In genomic region chr18:11983592-11983991, GRCh38 we compare ENCODE assay signal across 1 cellular context.
TF ChIP-seq lines count a peak whose summit lies in the region.

No MANE protein-coding gene starts in this region.

TF ChIP-seq in WTC11, 78 proteins besides CTCF, POLR2A, EP300 and RAD21:
- no peak for TF ChIP-seq JAZF1 (CRISPR knock-in tag; IDR thresholded peaks at IDR 0.05)
- no peak for TF ChIP-seq ZNF263 (CRISPR knock-in tag; IDR thresholded peaks at IDR 0.05; ENCODE audit: low read depth)
- TF ChIP-seq E2F5 (CRISPR knock-in tag; IDR thresholded peaks at IDR 0.05) = no peak
- TF ChIP-seq, protein P1, sequence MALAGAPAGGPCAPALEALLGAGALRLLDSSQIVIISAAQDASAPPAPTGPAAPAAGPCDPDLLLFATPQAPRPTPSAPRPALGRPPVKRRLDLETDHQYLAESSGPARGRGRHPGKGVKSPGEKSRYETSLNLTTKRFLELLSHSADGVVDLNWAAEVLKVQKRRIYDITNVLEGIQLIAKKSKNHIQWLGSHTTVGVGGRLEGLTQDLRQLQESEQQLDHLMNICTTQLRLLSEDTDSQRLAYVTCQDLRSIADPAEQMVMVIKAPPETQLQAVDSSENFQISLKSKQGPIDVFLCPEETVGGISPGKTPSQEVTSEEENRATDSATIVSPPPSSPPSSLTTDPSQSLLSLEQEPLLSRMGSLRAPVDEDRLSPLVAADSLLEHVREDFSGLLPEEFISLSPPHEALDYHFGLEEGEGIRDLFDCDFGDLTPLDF (CRISPR knock-in tag; IDR thresholded peaks at IDR 0.05) = no peak
- no peak for TF ChIP-seq MXD4 (CRISPR knock-in tag; IDR thresholded peaks at IDR 0.05; ENCODE audit: borderline replicate concordance)
- no peak for TF ChIP-seq CREB1 (CRISPR knock-in tag; IDR thresholded peaks at IDR 0.05)
- no peak for TF ChIP-seq GRHL2 (CRISPR knock-in tag; IDR thresholded peaks at IDR 0.05; ENCODE audit: insufficient replicate concordance, severe bottlenecking)
- no peak for TF ChIP-seq E2F4 (CRISPR knock-in tag; IDR thresholded peaks at IDR 0.05; ENCODE audit: borderline replicate concordance, low read depth)
